Comparison of ENCODE assay signal across 23 cellular contexts in genomic region chr12:70221626-70222025, GRCh38. TPM values are rescaled to one million over a fixed set of nuclear protein-coding genes. Genes with fewer than 3 reads are reported as not detected.
DNase-seq lines count a peak whose midpoint lies in the region; ATAC-seq, FAIRE-seq and TF ChIP-seq lines count a peak whose summit lies in the region.
"Had no signal": no experiment of that assay in that cellular context is flagged by ENCODE, and none has a peak within 500 bp of the region (broad histone marks: within the 10 kb centered on the region; RNA-seq: fewer than 3 reads in every experiment).

No MANE protein-coding gene starts in this region.

- H3K36me3 ChIP-seq in astrocyte (ENCODE audit: insufficient read depth, low read length) = no peaks in the 10 kb centered on the region
- H3K36me3 ChIP-seq in naive thymus-derived CD4-positive, alpha-beta T cell (ENCODE audit: control insufficient read depth in 2 of 3, insufficient read depth in 3 of 3, low read length in 3 of 3) = no peaks in the 10 kb centered on the region
- H3K36me3 ChIP-seq: HAP-1 had no signal

- H3K9me3 ChIP-seq in astrocyte (ENCODE audit: insufficient read depth, low read depth, low read length) = no peaks in the 10 kb centered on the region
- no peaks in the 10 kb centered on the region for H3K9me3 ChIP-seq in naive thymus-derived CD4-positive, alpha-beta T cell (ENCODE audit: control insufficient read depth in 2 of 3, low read length in 3 of 3)
- H3K9me3 ChIP-seq: BLaER1, Caco-2, HAP-1 had no signal

- H3K27ac Mint-ChIP-seq in astrocyte (ENCODE audit: unreplicated experiment) = no peak overlapping the region
- H3K27ac Mint-ChIP-seq in naive thymus-derived CD4-positive, alpha-beta T cell = peak overlapping the region in 1 of 9 donors; percentile 62
- H3K27ac Mint-ChIP-seq: CD8-positive, alpha-beta T cell; HFFc6 had no signal

- no peaks in the 10 kb centered on the region for H3K27me3 Mint-ChIP-seq in astrocyte (ENCODE audit: low read depth, unreplicated experiment)
- no peaks in the 10 kb centered on the region for H3K27me3 Mint-ChIP-seq in naive thymus-derived CD4-positive, alpha-beta T cell
- H3K27me3 Mint-ChIP-seq: CD4-positive, CD25-positive, alpha-beta regulatory T cell had no signal

- no peaks in the 10 kb centered on the region for H3K36me3 Mint-ChIP-seq in astrocyte (ENCODE audit: low read depth, unreplicated experiment)
- H3K36me3 Mint-ChIP-seq in naive thymus-derived CD4-positive, alpha-beta T cell = peaks cover 0 to 31% (median 14%) of the 10 kb centered on the region in 5 donors

- no peaks in the 10 kb centered on the region for H3K4me1 ChIP-seq in astrocyte (ENCODE audit: insufficient read depth, low read length)
- no peaks in the 10 kb centered on the region for H3K4me1 ChIP-seq in naive thymus-derived CD4-positive, alpha-beta T cell (ENCODE audit: control insufficient read depth in 2 of 2, insufficient read depth in 2 of 2, low read length in 2 of 2)
- H3K4me1 ChIP-seq: BLaER1, Caco-2, HAP-1 had no signal

- no peak overlapping the region for H3K9ac ChIP-seq in astrocyte (ENCODE audit: low read length)
- H3K9ac ChIP-seq: BLaER1 had no signal

- POLR2A ChIA-PET in naive thymus-derived CD4-positive, alpha-beta T cell (lab: Charles Lee) = no interaction called here

- H3K4me3 ChIP-seq in astrocyte (ENCODE audit: insufficient read depth, low read depth, low read length) = no peak overlapping the region
- no peak overlapping the region for H3K4me3 ChIP-seq in naive thymus-derived CD4-positive, alpha-beta T cell (ENCODE audit: low read length)
- H3K4me3 ChIP-seq: BLaER1, HAP-1 had no signal

- no peaks in the 10 kb centered on the region for H3K27me3 ChIP-seq in astrocyte (ENCODE audit: insufficient read depth, low read length)
- H3K27me3 ChIP-seq in naive thymus-derived CD4-positive, alpha-beta T cell (ENCODE audit: control insufficient read depth in 2 of 2, insufficient read depth in 2 of 2, low read length in 2 of 2) = no peaks in the 10 kb centered on the region
- H3K27me3 ChIP-seq: BLaER1 had no signal

- DNase-seq in DMS 273 (lab: John Stamatoyannopoulos, UW; ENCODE audit: unreplicated experiment) (peak; percentile 25), DMS 273 treated with DMSO at 0.1 percent for 48 hours (lab: John Stamatoyannopoulos, UW) (no peak), astrocyte (ENCODE audit: low read depth) (no peak), cerebellum (ENCODE audit: low spot score) (peak; percentile 70), glomerular visceral epithelial cell (ENCODE audit: extremely low spot score) (no peak)
- DNase-seq in naive thymus-derived CD4-positive, alpha-beta T cell = no peak
- DNase-seq: ACHN; Caco-2; CD4-positive, CD25-positive, alpha-beta regulatory T cell; CD8-positive, alpha-beta T cell; DMS153; DND-41; GDM1; GOT3; HFFc6 had no signal

- no peak for TF ChIP-seq CTCF in astrocyte (IDR thresholded peaks at IDR 0.05; ENCODE audit: insufficient read depth, low read depth, low read length)

- FAIRE-seq in astrocyte (lab: Jason Lieb, UNC) = peak; percentile 41
- FAIRE-seq: A204.1, D721Med, GM12892, H54 had no signal

- H3K9me3 Mint-ChIP-seq in astrocyte (ENCODE audit: unreplicated experiment) = no peaks in the 10 kb centered on the region
- no peaks in the 10 kb centered on the region for H3K9me3 Mint-ChIP-seq in naive thymus-derived CD4-positive, alpha-beta T cell
- H3K9me3 Mint-ChIP-seq: CD4-positive, CD25-positive, alpha-beta regulatory T cell; CD8-positive, alpha-beta T cell; HFFc6 had no signal

- intact Hi-C loops in naive thymus-derived CD4-positive, alpha-beta T cell (cut with micrococcal nuclease) = no loop called here

- H3K4me2 ChIP-seq in astrocyte (ENCODE audit: low read length) = no peak overlapping the region
- H3K4me2 ChIP-seq: BLaER1 had no signal

- ATAC-seq in naive thymus-derived CD4-positive, alpha-beta T cell = no peak
- ATAC-seq: CD8-positive, alpha-beta T cell had no signal

- no peak overlapping the region for H3K4me3 Mint-ChIP-seq in astrocyte (ENCODE audit: unreplicated experiment)
- H3K4me3 Mint-ChIP-seq in naive thymus-derived CD4-positive, alpha-beta T cell = no peak overlapping the region
- H3K4me3 Mint-ChIP-seq: CD8-positive, alpha-beta T cell; HFFc6 had no signal

- H3K27ac ChIP-seq in astrocyte (ENCODE audit: low read depth, low read length) = no peak overlapping the region
- H3K27ac ChIP-seq in naive thymus-derived CD4-positive, alpha-beta T cell (ENCODE audit: low read depth, low read length) = no peak overlapping the region
- H3K27ac ChIP-seq: 22Rv1, BLaER1, C4-2B had no signal

- CTCF ChIA-PET in naive thymus-derived CD4-positive, alpha-beta T cell (lab: Charles Lee) = no interaction called here

- H3K4me1 Mint-ChIP-seq in astrocyte (ENCODE audit: low read depth, unreplicated experiment) = no peaks in the 10 kb centered on the region
- peaks cover 0 to 2% (median 0%) of the 10 kb centered on the region in 7 donors for H3K4me1 Mint-ChIP-seq in naive thymus-derived CD4-positive, alpha-beta T cell

- no peaks in the 10 kb centered on the region for H4K20me1 ChIP-seq in astrocyte (ENCODE audit: insufficient read depth, low read length)
- H4K20me1 ChIP-seq: BLaER1 had no signal

- H2AFZ ChIP-seq in astrocyte (ENCODE audit: low read depth, low read length) = no peak overlapping the region

- no peaks in the 10 kb centered on the region for H3K79me2 ChIP-seq in astrocyte (ENCODE audit: insufficient read depth, low read length)

RNA-seq across cellular contexts. Expression of gene CNOT2, which starts 21.6 kb away (rescaled TPM):
- total RNA-seq in astrocyte (63.3 and 67.2 TPM in 2 replicates), cerebellum (223 TPM)
- total RNA-seq in naive thymus-derived CD4-positive, alpha-beta T cell = 100 to 1,000 TPM in 4 of 5 experiments, 10 to 100 TPM in 1; 76.2 to 144 (median 116) TPM
- polyA plus RNA-seq in naive thymus-derived CD4-positive, alpha-beta T cell = 100 to 1,000 TPM; 114 to 122 TPM

Comparison
In these comparisons a context has a peak if more than half of its experiments do, and no peak if none do; other contexts are left out.
1. DNase-seq: peak in DMS 273 (single experiment) and cerebellum (single experiment); none in DMS 273 treated with DMSO at 0.1 percent for 48 hours (single experiment), astrocyte (single experiment), glomerular visceral epithelial cell (single experiment) and naive thymus-derived CD4-positive, alpha-beta T cell (0 of 9).